Comparison of ENCODE assay signal across 27 cellular contexts in genomic region chr1:72530646-72531045, GRCh38.
"Had no signal": no experiment of that assay in that cellular context is flagged by ENCODE, and none has a peak within 500 bp of the region (broad histone marks: within the 10 kb centered on the region; RNA-seq: fewer than 3 reads in every experiment).

No MANE protein-coding gene starts in this region.

- FAIRE-seq: kidney, TTC549 had no signal

- H3K36me3 Mint-ChIP-seq: activated naive CD4-positive, alpha-beta T cell treated with anti-CD3 and anti-CD28 coated beads, Interleukin-2, amount 10 ng/mL, durations not matched to agents 7 days and 5 days; activated naive CD8-positive, alpha-beta T cell treated with anti-CD3 and anti-CD28 coated beads, Interleukin-2, amount 10 ng/mL, durations not matched to agents 7 days and 5 days; brain; naive thymus-derived CD8-positive, alpha-beta T cell; neural progenitor cell had no signal

- H3K27me3 Mint-ChIP-seq: activated naive CD4-positive, alpha-beta T cell treated with anti-CD3 and anti-CD28 coated beads, Interleukin-2, amount 10 ng/mL, durations not matched to agents 7 days and 5 days; activated naive CD8-positive, alpha-beta T cell treated with anti-CD3 and anti-CD28 coated beads, Interleukin-2, amount 10 ng/mL, durations not matched to agents 7 days and 5 days; naive thymus-derived CD8-positive, alpha-beta T cell had no signal

- ATAC-seq: activated CD4-positive, CD25-positive, alpha-beta regulatory T cell treated with anti-CD3 and anti-CD28 coated beads, Interleukin-2, amount 50 U/mL, for 24 hours; gastroesophageal sphincter; naive thymus-derived CD8-positive, alpha-beta T cell; right cardiac atrium had no signal

- H3K36me3 ChIP-seq: ascending aorta, esophagus muscularis mucosa, gastroesophageal sphincter, neural progenitor cell, tibial nerve, WERI-Rb-1 had no signal

- H3K4me3 Mint-ChIP-seq: activated naive CD4-positive, alpha-beta T cell treated with anti-CD3 and anti-CD28 coated beads, Interleukin-2, amount 10 ng/mL, durations not matched to agents 7 days and 5 days; activated naive CD8-positive, alpha-beta T cell treated with anti-CD3 and anti-CD28 coated beads, Interleukin-2, amount 10 ng/mL, durations not matched to agents 7 days and 5 days; brain; endodermal cell; naive thymus-derived CD8-positive, alpha-beta T cell; neural progenitor cell had no signal

- H3K27ac ChIP-seq: ascending aorta, esophagus muscularis mucosa, gastroesophageal sphincter, hepatocyte, neural progenitor cell, parathyroid adenoma, tibial nerve, WERI-Rb-1 had no signal

- H3K4me1 Mint-ChIP-seq: activated naive CD4-positive, alpha-beta T cell treated with anti-CD3 and anti-CD28 coated beads, Interleukin-2, amount 10 ng/mL, durations not matched to agents 7 days and 5 days; activated naive CD8-positive, alpha-beta T cell treated with anti-CD3 and anti-CD28 coated beads, Interleukin-2, amount 10 ng/mL, durations not matched to agents 7 days and 5 days; brain; endodermal cell; naive thymus-derived CD8-positive, alpha-beta T cell; neural progenitor cell had no signal

- H3K9me3 Mint-ChIP-seq: activated naive CD4-positive, alpha-beta T cell treated with anti-CD3 and anti-CD28 coated beads, Interleukin-2, amount 10 ng/mL, durations not matched to agents 7 days and 5 days; endodermal cell; neural progenitor cell had no signal

- H3K27me3 ChIP-seq: ascending aorta, esophagus muscularis mucosa, gastroesophageal sphincter, hepatocyte, neural progenitor cell, tibial nerve had no signal

- H3K4me1 ChIP-seq: ascending aorta, esophagus muscularis mucosa, gastroesophageal sphincter, neural progenitor cell, parathyroid adenoma, tibial nerve had no signal

- H3K4me3 ChIP-seq: ascending aorta, esophagus muscularis mucosa, gastroesophageal sphincter, hepatocyte, neural progenitor cell, tibial nerve had no signal

- DNase-seq: activated CD4-positive, alpha-beta T cell treated with anti-CD3 and anti-CD28 coated beads for 48 hours; activated CD4-positive, alpha-beta T cell treated with anti-CD3 and anti-CD28 coated beads, Interleukin-2, amount 50 U/mL, for 48 hours; activated CD8-positive, alpha-beta memory T cell treated with anti-CD3 and anti-CD28 coated beads, Interleukin-2, amount 50 U/mL, for 4 hours; activated gamma-delta T cell; activated naive CD4-positive, alpha-beta T cell treated with anti-CD3 and anti-CD28 coated beads, Interleukin-2, amount 10 ng/mL, durations not matched to agents 7 days and 5 days; activated naive CD8-positive, alpha-beta T cell treated with anti-CD3 and anti-CD28 coated beads, Interleukin-2, amount 10 ng/mL, durations not matched to agents 7 days and 5 days; activated T-cell treated with anti-CD3 and anti-CD28 coated beads, Interleukin-2, amount 50 U/mL, for 1 hour; central memory CD4-positive, alpha-beta T cell; endodermal cell; kidney; mesenchymal stem cell; naive thymus-derived CD8-positive, alpha-beta T cell; occipital lobe; right cardiac atrium; stimulated activated CD4-positive, alpha-beta T cell treated with anti-CD3 and anti-CD28 coated beads, Interleukin-15, amount 100 ng/mL, for 24 hours; stimulated activated naive CD4-positive, alpha-beta T cell treated with Interleukin-2 at 50 U/mL for 16 hours; WERI-Rb-1 had no signal

- H3K27ac Mint-ChIP-seq: activated naive CD4-positive, alpha-beta T cell treated with anti-CD3 and anti-CD28 coated beads, Interleukin-2, amount 10 ng/mL, durations not matched to agents 7 days and 5 days; activated naive CD8-positive, alpha-beta T cell treated with anti-CD3 and anti-CD28 coated beads, Interleukin-2, amount 10 ng/mL, durations not matched to agents 7 days and 5 days; brain; endodermal cell; naive thymus-derived CD8-positive, alpha-beta T cell; neural progenitor cell had no signal
